ENCODE assay signal across 20 cellular contexts in genomic region chr2:30459140-30459539, GRCh38.
"Had no signal": no experiment of that assay in that cellular context is flagged by ENCODE, and none has a peak within 500 bp of the region (broad histone marks: within the 10 kb centered on the region; RNA-seq: fewer than 3 reads in every experiment).

No MANE protein-coding gene starts in this region.

- DNase-seq: activated CD4-positive, alpha-beta memory T cell treated with anti-CD3 and anti-CD28 coated beads for 36 hours; activated CD4-positive, alpha-beta T cell treated with anti-CD3 and anti-CD28 coated beads for 36 hours; activated naive CD4-positive, alpha-beta T cell; activated T-cell treated with anti-CD3 and anti-CD28 coated beads for 4 hours; aorta; brain microvascular endothelial cell; cortex of kidney; gastrocnemius medialis; head of caudate nucleus; kidney glomerular epithelial cell; pancreas; sigmoid colon; spleen; stimulated activated CD4-positive, alpha-beta T cell treated with anti-CD3 and anti-CD28 coated beads, Interleukin-4, amount 100 ng/mL, for 4 hours; stimulated activated naive CD4-positive, alpha-beta T cell; thyroid gland had no signal

- H3K27me3 Mint-ChIP-seq: activated CD4-positive, alpha-beta memory T cell treated with anti-CD3 and anti-CD28 coated beads for 36 hours; activated CD4-positive, alpha-beta T cell treated with anti-CD3 and anti-CD28 coated beads for 36 hours; natural killer cell treated with Interleukin-12 subunit alpha and Interleukin-12 subunit beta and Interleukin-15 and Interleukin-18, amount 100 ng/mL, for 72 hours had no signal

- H3K4me3 Mint-ChIP-seq: activated CD4-positive, alpha-beta memory T cell treated with anti-CD3 and anti-CD28 coated beads for 36 hours; activated CD4-positive, alpha-beta T cell treated with anti-CD3 and anti-CD28 coated beads for 36 hours; activated T-helper 1 cell treated with anti-CD3 and anti-CD28 coated beads, Interleukin-12 subunit alpha, Interleukin-12 subunit beta, Interleukin-2, Interleukin-4 antibody, amounts not matched to agents 30 ng/mL and 10 ng/mL and 1 ng/mL, durations not matched to agents 14 hours and 24 hours and 36 hours; natural killer cell treated with Interleukin-12 subunit alpha and Interleukin-12 subunit beta and Interleukin-15 and Interleukin-18, amount 100 ng/mL, for 72 hours; T-helper 2 cell treated with Interferon-gamma antibody and Interleukin-4, amounts not matched to agents 5 μg/mL and 100 μg/mL, for 36 hours had no signal

- H3K4me3 ChIP-seq: gastrocnemius medialis, pancreas, sigmoid colon, spleen, thyroid gland had no signal

- H3K9me3 Mint-ChIP-seq: activated T-helper 1 cell treated with anti-CD3 and anti-CD28 coated beads, Interleukin-12 subunit alpha, Interleukin-12 subunit beta, Interleukin-2, Interleukin-4 antibody, amounts not matched to agents 30 ng/mL and 10 ng/mL and 1 ng/mL, durations not matched to agents 14 hours and 24 hours and 36 hours; natural killer cell treated with Interleukin-12 subunit alpha and Interleukin-12 subunit beta and Interleukin-15 and Interleukin-18, amount 100 ng/mL, for 72 hours; T-helper 2 cell treated with Interferon-gamma antibody and Interleukin-4, amounts not matched to agents 5 μg/mL and 100 μg/mL, for 36 hours had no signal

- H3K9me3 ChIP-seq: gastrocnemius medialis, neutrophil, pancreas, sigmoid colon, spleen, thyroid gland had no signal

- H3K27me3 ChIP-seq: brain microvascular endothelial cell, gastrocnemius medialis, neutrophil, pancreas, sigmoid colon, spleen, thyroid gland had no signal

- ATAC-seq: activated CD4-positive, alpha-beta T cell treated with anti-CD3 and anti-CD28 coated beads for 36 hours; gastrocnemius medialis; natural killer cell treated with Interleukin-12 subunit alpha and Interleukin-12 subunit beta and Interleukin-15 and Interleukin-18, amount 100 ng/mL, for 72 hours; pancreas had no signal

- H3K27ac ChIP-seq: brain microvascular endothelial cell, gastrocnemius medialis, neutrophil, pancreas, sigmoid colon, spleen, thyroid gland had no signal

- H3K27ac Mint-ChIP-seq: activated CD4-positive, alpha-beta memory T cell treated with anti-CD3 and anti-CD28 coated beads for 36 hours; activated CD4-positive, alpha-beta T cell treated with anti-CD3 and anti-CD28 coated beads for 36 hours; T-helper 2 cell treated with Interferon-gamma antibody and Interleukin-4, amounts not matched to agents 5 μg/mL and 100 μg/mL, for 36 hours had no signal

- H3K36me3 ChIP-seq: brain microvascular endothelial cell, gastrocnemius medialis, neutrophil, pancreas, sigmoid colon, thyroid gland had no signal
